20 cellular contexts compared by ENCODE assay signal in genomic region chr13:32722340-32722739, GRCh38.
"Had no signal": no experiment of that assay in that cellular context is flagged by ENCODE, and none has a peak within 500 bp of the region (broad histone marks: within the 10 kb centered on the region; RNA-seq: fewer than 3 reads in every experiment).

No MANE protein-coding gene starts in this region.

- H3K27me3 ChIP-seq: foreskin keratinocyte, neutrophil, spleen, stomach, transverse colon had no signal

- H3K9me3 Mint-ChIP-seq: dendritic cell treated with granulocyte-macrophage colony-stimulating factor and Interleukin-4, amounts not matched to agents 40 ng/mL and 50 ng/mL, for 4 days; effector memory CD8-positive, alpha-beta T cell had no signal

- H3K9me3 ChIP-seq: neutrophil, thoracic aorta had no signal

- DNase-seq: effector memory CD8-positive, alpha-beta T cell; erythroblast; foreskin keratinocyte; left colon; left ventricle myocardium superior; mesenchymal stem cell; midbrain; spleen; stimulated activated CD4-positive, alpha-beta T cell treated with anti-CD3 and anti-CD28 coated beads, Interleukin-15, amount 100 ng/mL, for 24 hours; stimulated activated CD4-positive, alpha-beta T cell treated with anti-CD3 and anti-CD28 coated beads, Interleukin-1b, Interleukin-23, amount 100 ng/mL, for 48 hours; stimulated activated CD4-positive, alpha-beta T cell treated with anti-CD3 and anti-CD28 coated beads, Interleukin-4, amount 100 ng/mL, for 4 hours; stimulated activated naive CD4-positive, alpha-beta T cell; stomach; substantia nigra; transverse colon had no signal

- H3K4me1 ChIP-seq: foreskin keratinocyte, transverse colon had no signal

- H3K27ac ChIP-seq: foreskin keratinocyte, neutrophil, spleen, stomach, thoracic aorta, transverse colon had no signal

- H3K27ac Mint-ChIP-seq: dendritic cell treated with granulocyte-macrophage colony-stimulating factor and Interleukin-4, amounts not matched to agents 40 ng/mL and 50 ng/mL, for 4 days; effector memory CD8-positive, alpha-beta T cell had no signal

- ATAC-seq: effector memory CD8-positive, alpha-beta T cell; foreskin keratinocyte; left colon; left ventricle myocardium superior; sciatic nerve had no signal

- H3K27me3 Mint-ChIP-seq: dendritic cell treated with granulocyte-macrophage colony-stimulating factor and Interleukin-4, amounts not matched to agents 40 ng/mL and 50 ng/mL, for 4 days; effector memory CD8-positive, alpha-beta T cell had no signal

- H3K4me3 ChIP-seq: lung, spleen, stomach, thoracic aorta, transverse colon had no signal

- H3K4me3 Mint-ChIP-seq: dendritic cell treated with granulocyte-macrophage colony-stimulating factor and Interleukin-4, amounts not matched to agents 40 ng/mL and 50 ng/mL, for 4 days had no signal

- H3K36me3 ChIP-seq: neutrophil, thoracic aorta, transverse colon had no signal
